In genomic region chr1:24964811-24965570, GRCh38 we compare ENCODE assay signal across 8 cellular contexts. TPM values are rescaled to one million over a fixed set of nuclear protein-coding genes. Genes with fewer than 3 reads are reported as not detected.
DNase-seq lines count a peak whose midpoint lies in the region; ATAC-seq, FAIRE-seq and TF ChIP-seq lines count a peak whose summit lies in the region.

No MANE protein-coding gene starts in this region.

- FAIRE-seq in RCC 7860 (lab: Jason Lieb, UNC): no peak

- H3K9me3 ChIP-seq in SJCRH30 (replicated peaks): no peaks in the 10 kb centered on the region

- H3K27ac ChIP-seq in skin epidermis: peak overlapping the region in 15 of 21 experiments; percentile 0 to 83 (median 56)
- H3K27ac ChIP-seq in SJCRH30: no peak overlapping the region

- no peaks in the 10 kb centered on the region for H3K4me1 ChIP-seq in SJCRH30

- H3K4me3 ChIP-seq in skin epidermis: peak overlapping the region in 3 of 7 experiments; percentile 7 to 20 (median 15)
- no peak overlapping the region for H3K4me3 ChIP-seq in SJCRH30

- DNase-seq in activated naive CD4-positive, alpha-beta T cell treated with anti-CD3 and anti-CD28 coated beads, Interleukin-2, amount 50 U/mL, for 72 hours (ENCODE audit: low spot score in 2 of 2): peak; percentile 93 to 98
- DNase-seq in kidney tubule cell (ENCODE audit: low spot score) (no peak), RCC 7860 (ENCODE audit: low spot score) (no peak), SJCRH30 (no peak)

- H3K36me3 Mint-ChIP-seq in activated naive CD4-positive, alpha-beta T cell treated with anti-CD3 and anti-CD28 coated beads, Interleukin-2, amount 50 U/mL, for 72 hours: peaks cover 49 to 50% of the 10 kb centered on the region in 2 donors

- no peaks in the 10 kb centered on the region for H3K36me3 ChIP-seq in SJCRH30

- H3K9me3 Mint-ChIP-seq in activated naive CD4-positive, alpha-beta T cell treated with anti-CD3 and anti-CD28 coated beads, Interleukin-2, amount 50 U/mL, for 72 hours: no peaks in the 10 kb centered on the region

- ATAC-seq in HG02884 (IDR thresholded peaks at IDR 0.05; ENCODE audit: unreplicated experiment): peak; percentile 82
- ATAC-seq in activated naive CD4-positive, alpha-beta T cell treated with anti-CD3 and anti-CD28 coated beads, Interleukin-2, amount 50 U/mL, for 72 hours: peak; percentile 75 to 88

- H3K27ac Mint-ChIP-seq in activated naive CD4-positive, alpha-beta T cell treated with anti-CD3 and anti-CD28 coated beads, Interleukin-2, amount 50 U/mL, for 72 hours: peak overlapping the region; percentile 93 to 95

- H3K27me3 ChIP-seq in SJCRH30: peaks cover 34% of the 10 kb centered on the region

- TF ChIP-seq POLR2A in GM18526 (IDR thresholded peaks at IDR 0.05; ENCODE audit: extremely low read depth, insufficient read length) (peak; percentile 92), Raji (IDR thresholded peaks at IDR 0.05; ENCODE audit: insufficient read depth, low read depth, low read length) (peak; percentile 19; the same call in 1 of the 2 replicates)

RNA-seq across cellular contexts. Expression of gene RUNX3, which starts 34.9 kb away (rescaled TPM):
- total RNA-seq in activated naive CD4-positive, alpha-beta T cell treated with anti-CD3 and anti-CD28 coated beads, Interleukin-2, amount 50 U/mL, for 72 hours: 100 to 1,000 TPM; 119 to 136 TPM
- total RNA-seq in SJCRH30 (2014; rRNA removed; shearing (Covaris generic)): 0.02 TPM in 1 of 2 replicates, not detected in the other

Comparison
In these comparisons a context has a peak if more than half of its experiments do, and no peak if none do; other contexts are left out.
1. DNase-seq: peak in activated naive CD4-positive, alpha-beta T cell treated with anti-CD3 and anti-CD28 coated beads, Interleukin-2, amount 50 U/mL, for 72 hours (2 of 2); none in kidney tubule cell (single experiment), RCC 7860 (single experiment) and SJCRH30 (0 of 2).
2. RNA of gene RUNX3, which starts 34.9 kb away (total RNA-seq): 119 to 136 TPM in activated naive CD4-positive, alpha-beta T cell treated with anti-CD3 and anti-CD28 coated beads, Interleukin-2, amount 50 U/mL, for 72 hours; 0.02 TPM in SJCRH30; every median in the first group is over 100 times any median in the second.